16 cellular contexts compared by ENCODE assay signal in genomic region chr16:845349-845740, GRCh38. TPM values are rescaled to one million over a fixed set of nuclear protein-coding genes. Genes with fewer than 3 reads are reported as not detected.
A peak's percentile ranks its signal among the peaks of the same experiment; 100 is the strongest.
DNase-seq lines count a peak whose midpoint lies in the region; ATAC-seq, FAIRE-seq and TF ChIP-seq lines count a peak whose summit lies in the region.
"Had no signal": no experiment of that assay in that cellular context is flagged by ENCODE, and none has a peak within 500 bp of the region (broad histone marks: within the 10 kb centered on the region; RNA-seq: fewer than 3 reads in every experiment).

No MANE protein-coding gene starts in this region.

- H4K91ac ChIP-seq in neuronal stem cell (ENCODE audit: low read depth, low read length, poor library complexity), result no peak overlapping the region

- H3K36me3 Mint-ChIP-seq in activated CD4-positive, alpha-beta T cell treated with anti-CD3 and anti-CD28 coated beads for 36 hours (ENCODE audit: low read depth), result no peaks in the 10 kb centered on the region
- peaks cover 2% of the 10 kb centered on the region for H3K36me3 Mint-ChIP-seq in activated CD4-positive, alpha-beta T cell treated with anti-CD3 and anti-CD28 coated beads, Interleukin-2, amount 10 ng/mL, durations not matched to agents 24 days and 14 days (ENCODE audit: low read depth)
- H3K36me3 Mint-ChIP-seq: CD4-positive, alpha-beta memory T cell had no signal

- H3K9me3 Mint-ChIP-seq in activated CD4-positive, alpha-beta T cell treated with anti-CD3 and anti-CD28 coated beads for 36 hours (ENCODE audit: low read depth), result peaks cover 4% of the 10 kb centered on the region
- H3K9me3 Mint-ChIP-seq in activated CD4-positive, alpha-beta T cell treated with anti-CD3 and anti-CD28 coated beads, Interleukin-2, amount 10 ng/mL, durations not matched to agents 24 days and 14 days, result peaks cover 8% of the 10 kb centered on the region
- H3K9me3 Mint-ChIP-seq in stimulated activated naive CD8-positive, alpha-beta T cell treated with anti-CD3 and anti-CD28 coated beads, Interleukin-15, amount 100 ng/mL, for 72 hours, result peaks cover 0 to 6% of the 10 kb centered on the region in 2 donors

- peaks cover 2% of the 10 kb centered on the region for H3K79me1 ChIP-seq in neuronal stem cell (ENCODE audit: low read depth, low read length)

- no peak overlapping the region for H3K27ac Mint-ChIP-seq in activated CD4-positive, alpha-beta T cell treated with anti-CD3 and anti-CD28 coated beads for 36 hours
- no peak overlapping the region for H3K27ac Mint-ChIP-seq in activated CD4-positive, alpha-beta T cell treated with anti-CD3 and anti-CD28 coated beads, Interleukin-2, amount 10 ng/mL, durations not matched to agents 24 days and 14 days
- no peak overlapping the region for H3K27ac Mint-ChIP-seq in stimulated activated naive CD8-positive, alpha-beta T cell treated with anti-CD3 and anti-CD28 coated beads, Interleukin-15, amount 100 ng/mL, for 72 hours
- H3K27ac Mint-ChIP-seq: CD4-positive, alpha-beta memory T cell; HFFc6 had no signal

- ATAC-seq in activated CD4-positive, alpha-beta T cell treated with anti-CD3 and anti-CD28 coated beads for 36 hours, result no peak
- ATAC-seq in stimulated activated naive CD8-positive, alpha-beta T cell treated with anti-CD3 and anti-CD28 coated beads, Interleukin-15, amount 100 ng/mL, for 72 hours, result no peak
- ATAC-seq in HG03280 (IDR thresholded peaks at IDR 0.05; ENCODE audit: unreplicated experiment), result no peak

- H2BK120ac ChIP-seq in neuronal stem cell (ENCODE audit: low read depth, low read length), result no peak overlapping the region

- no peaks in the 10 kb centered on the region for H3K36me3 ChIP-seq in BLaER1 treated with 17β-estradiol and CSF1 and Interleukin-3, amounts not matched to agents 10 nM and 100 nM
- H3K36me3 ChIP-seq in kidney (ENCODE audit: control insufficient read depth in 1 of 2, insufficient read depth in 2 of 2, low read length in 2 of 2) (no peaks in the 10 kb centered on the region), neuronal stem cell (replicated peaks in 1 of 2; ENCODE audit: control insufficient read depth in 2 of 2, insufficient read depth in 2 of 2, low read length in 2 of 2) (no peaks in the 10 kb centered on the region)

- H2AK5ac ChIP-seq in neuronal stem cell (ENCODE audit: low read depth, low read length), result no peak overlapping the region

- H2BK5ac ChIP-seq in neuronal stem cell (ENCODE audit: low read length), result peak overlapping the region; percentile 59

- H2BK12ac ChIP-seq in neuronal stem cell (ENCODE audit: low read length), result no peak overlapping the region

- no peak overlapping the region for H4K8ac ChIP-seq in neuronal stem cell (ENCODE audit: low read depth, low read length)

- no peak for TF ChIP-seq CTCF in kidney (IDR thresholded peaks at IDR 0.05; ENCODE audit: borderline replicate concordance, extremely low read depth, insufficient read depth)

- no peak overlapping the region for H3K23ac ChIP-seq in neuronal stem cell (ENCODE audit: low read depth, low read length, poor library complexity)

- H3K4me1 ChIP-seq in BLaER1 treated with 17β-estradiol and CSF1 and Interleukin-3, amounts not matched to agents 10 nM and 100 nM, result peaks cover 26 to 51% (median 48%) of the 10 kb centered on the region in 10 experiments
- no peaks in the 10 kb centered on the region for H3K4me1 ChIP-seq in kidney (ENCODE audit: control insufficient read depth in 1 of 2, insufficient read depth in 1 of 2, low read depth in 1 of 2, low read length in 2 of 2)
- peaks cover 0 to 11% of the 10 kb centered on the region in 2 donors for H3K4me1 ChIP-seq in neuronal stem cell (ENCODE audit: control insufficient read depth in 2 of 2, insufficient read depth in 1 of 2, low read depth in 1 of 2, low read length in 2 of 2)

- H3K4me3 Mint-ChIP-seq in activated CD4-positive, alpha-beta T cell treated with anti-CD3 and anti-CD28 coated beads for 36 hours, result no peak overlapping the region
- H3K4me3 Mint-ChIP-seq in activated CD4-positive, alpha-beta T cell treated with anti-CD3 and anti-CD28 coated beads, Interleukin-2, amount 10 ng/mL, durations not matched to agents 24 days and 14 days, result no peak overlapping the region
- H3K4me3 Mint-ChIP-seq in stimulated activated naive CD8-positive, alpha-beta T cell treated with anti-CD3 and anti-CD28 coated beads, Interleukin-15, amount 100 ng/mL, for 72 hours, result no peak overlapping the region
- H3K4me3 Mint-ChIP-seq: CD4-positive, alpha-beta memory T cell; HFFc6 had no signal

- no peaks in the 10 kb centered on the region for H3K27me3 Mint-ChIP-seq in activated CD4-positive, alpha-beta T cell treated with anti-CD3 and anti-CD28 coated beads for 36 hours
- no peaks in the 10 kb centered on the region for H3K27me3 Mint-ChIP-seq in activated CD4-positive, alpha-beta T cell treated with anti-CD3 and anti-CD28 coated beads, Interleukin-2, amount 10 ng/mL, durations not matched to agents 24 days and 14 days
- no peaks in the 10 kb centered on the region for H3K27me3 Mint-ChIP-seq in stimulated activated naive CD8-positive, alpha-beta T cell treated with anti-CD3 and anti-CD28 coated beads, Interleukin-15, amount 100 ng/mL, for 72 hours
- H3K27me3 Mint-ChIP-seq: CD4-positive, alpha-beta memory T cell had no signal

- H3K4me2 ChIP-seq in BLaER1 treated with 17β-estradiol and CSF1 and Interleukin-3, amounts not matched to agents 10 nM and 100 nM, result peak overlapping the region; percentile 66 to 88 (median 79)
- no peak overlapping the region for H3K4me2 ChIP-seq in neuronal stem cell (ENCODE audit: insufficient read depth, low read length, poor library complexity, severe bottlenecking)

- no CpG with 5 or more reads among the region's 26 CpGs for WGBS in neuronal stem cell (ENCODE audit: extremely low coverage in 2 of 2, insufficient read length in 2 of 2, insufficient replicate concordance in 1 of 2), 2 donors

- H3K4me3 ChIP-seq in BLaER1 treated with 17β-estradiol and CSF1 and Interleukin-3, amounts not matched to agents 10 nM and 100 nM, result peak overlapping the region in 3 of 10 experiments; percentile 8 to 41 (median 22); a peak in 4 of 20 replicates
- H3K4me3 ChIP-seq in kidney (ENCODE audit: low read length in 2 of 2) (no peak overlapping the region), neuronal stem cell (ENCODE audit: low read length in 2 of 2) (no peak overlapping the region)

- peak overlapping the region in 8 of 11 experiments; percentile 3 to 50 (median 20); a peak in 5 of 22 replicates for H3K9ac ChIP-seq in BLaER1 treated with 17β-estradiol and CSF1 and Interleukin-3, amounts not matched to agents 10 nM and 100 nM
- H3K9ac ChIP-seq in kidney (ENCODE audit: low read length in 2 of 2) (no peak overlapping the region), neuronal stem cell (ENCODE audit: low read depth, low read length, poor library complexity) (no peak overlapping the region)

- CTCF ChIA-PET in activated CD4-positive, alpha-beta T cell treated with anti-CD3 and anti-CD28 coated beads for 36 hours (lab: Charles Lee), result no interaction called here

- no peak overlapping the region for H3K4ac ChIP-seq in neuronal stem cell (ENCODE audit: low read length)

- intact Hi-C loops in activated CD4-positive, alpha-beta T cell treated with anti-CD3 and anti-CD28 coated beads for 36 hours (cut with DNase I, micrococcal nuclease), result no loop called here
- intact Hi-C loops in activated CD4-positive, alpha-beta T cell treated with anti-CD3 and anti-CD28 coated beads, Interleukin-2, amount 10 ng/mL, durations not matched to agents 24 days and 14 days (cut with micrococcal nuclease), result no loop called here
- intact Hi-C loops in kidney (cut with DNase I), result no loop called here

- FAIRE-seq in kidney (lab: Jason Lieb, UNC), result no peak
- FAIRE-seq: GM19239 had no signal

- POLR2A ChIA-PET in activated CD4-positive, alpha-beta T cell treated with anti-CD3 and anti-CD28 coated beads for 36 hours (lab: Charles Lee), result no interaction called here

- H2BK15ac ChIP-seq in neuronal stem cell (ENCODE audit: low read length), result no peak overlapping the region

- H3K27ac ChIP-seq in BLaER1 treated with 17β-estradiol and CSF1 and Interleukin-3, amounts not matched to agents 10 nM and 100 nM, result no peak overlapping the region
- H3K27ac ChIP-seq in kidney (ENCODE audit: low read depth in 2 of 2, low read length in 2 of 2), result no peak overlapping the region
- no peak overlapping the region for H3K27ac ChIP-seq in neuronal stem cell (replicated peaks; ENCODE audit: low read length)
- H3K27ac ChIP-seq: C4-2B had no signal

- no peak overlapping the region for H3K18ac ChIP-seq in neuronal stem cell (ENCODE audit: low read length)

- H2AFZ ChIP-seq in neuronal stem cell (ENCODE audit: low read length), result no peak overlapping the region

- H3K14ac ChIP-seq in neuronal stem cell (ENCODE audit: low read length), result no peak overlapping the region

- peaks cover 6 to 27% (median 17%) of the 10 kb centered on the region in 11 experiments; a peak in 18 of 22 replicates for H3K27me3 ChIP-seq in BLaER1 treated with 17β-estradiol and CSF1 and Interleukin-3, amounts not matched to agents 10 nM and 100 nM
- no peaks in the 10 kb centered on the region for H3K27me3 ChIP-seq in neuronal stem cell (ENCODE audit: control insufficient read depth in 3 of 3, insufficient read depth in 3 of 3, low read depth in 1 of 3, low read length in 3 of 3)

- peaks cover 35 to 41% (median 39%) of the 10 kb centered on the region in 11 experiments for H3K9me3 ChIP-seq in BLaER1 treated with 17β-estradiol and CSF1 and Interleukin-3, amounts not matched to agents 10 nM and 100 nM (replicated peaks in 1 of 11)
- H3K9me3 ChIP-seq in kidney (ENCODE audit: control insufficient read depth in 1 of 2, low read length in 2 of 2) (no peaks in the 10 kb centered on the region), neuronal stem cell (replicated peaks in 1 of 2; ENCODE audit: control insufficient read depth in 2 of 2, insufficient read depth in 1 of 2, low read depth in 1 of 2, low read length in 2 of 2) (peaks cover 15 to 22% of the 10 kb centered on the region in 2 donors)

- H4K20me1 ChIP-seq in BLaER1 treated with 17β-estradiol and CSF1 and Interleukin-3, amounts not matched to agents 10 nM and 100 nM, result no peaks in the 10 kb centered on the region

- no peaks in the 10 kb centered on the region for H3K4me1 Mint-ChIP-seq in activated CD4-positive, alpha-beta T cell treated with anti-CD3 and anti-CD28 coated beads for 36 hours
- no peaks in the 10 kb centered on the region for H3K4me1 Mint-ChIP-seq in activated CD4-positive, alpha-beta T cell treated with anti-CD3 and anti-CD28 coated beads, Interleukin-2, amount 10 ng/mL, durations not matched to agents 24 days and 14 days
- no peaks in the 10 kb centered on the region for H3K4me1 Mint-ChIP-seq in stimulated activated naive CD8-positive, alpha-beta T cell treated with anti-CD3 and anti-CD28 coated beads, Interleukin-15, amount 100 ng/mL, for 72 hours

- DNase-seq in activated CD4-positive, alpha-beta T cell treated with anti-CD3 and anti-CD28 coated beads for 36 hours, result peak; percentile 3
- no peak for DNase-seq in activated CD4-positive, alpha-beta T cell treated with anti-CD3 and anti-CD28 coated beads, Interleukin-2, amount 10 ng/mL, durations not matched to agents 24 days and 14 days
- peak; percentile 64 for DNase-seq in kidney
- no peak for DNase-seq in neuronal stem cell (ENCODE audit: low spot score)
- no peak for DNase-seq in stimulated activated naive CD8-positive, alpha-beta T cell treated with anti-CD3 and anti-CD28 coated beads, Interleukin-15, amount 100 ng/mL, for 72 hours
- no peak for DNase-seq in NCI-H2081 treated with DMSO at 0.1 percent for 48 hours (lab: John Stamatoyannopoulos, UW)
- DNase-seq: 8988T; CD4-positive, alpha-beta memory T cell; GF-D8; HCEC 1CT; HFFc6 had no signal

RNA-seq across cellular contexts. Expression of gene GNG13, which starts 44.8 kb away (rescaled TPM):
- total RNA-seq in activated CD4-positive, alpha-beta T cell treated with anti-CD3 and anti-CD28 coated beads for 36 hours, result not detected
- total RNA-seq in activated CD4-positive, alpha-beta T cell treated with anti-CD3 and anti-CD28 coated beads, Interleukin-2, amount 10 ng/mL, durations not matched to agents 24 days and 14 days, result not detected in 2 replicates
- not detected for total RNA-seq in kidney
- not detected for polyA plus RNA-seq in kidney (ENCODE audit: insufficient read depth, low read depth, low replicate concordance)
- polyA plus RNA-seq in neuronal stem cell (2013, experiment 1 of 2), result 0.52 TPM
- 0.51 TPM for polyA plus RNA-seq in neuronal stem cell (2013, experiment 2 of 2)
- total RNA-seq: CD4-positive, alpha-beta memory T cell; H4; HFFc6 had no signal
- polyA plus RNA-seq: CD4-positive, alpha-beta memory T cell had no signal

RNA-seq across cellular contexts. Expression of gene CHTF18, which starts 56.9 kb away (rescaled TPM):
- total RNA-seq in activated CD4-positive, alpha-beta T cell treated with anti-CD3 and anti-CD28 coated beads for 36 hours, result 100 to 1,000 TPM in 1 of 2 experiments, 10 to 100 TPM in 1; 82.2 to 105 TPM
- total RNA-seq in activated CD4-positive, alpha-beta T cell treated with anti-CD3 and anti-CD28 coated beads, Interleukin-2, amount 10 ng/mL, durations not matched to agents 24 days and 14 days, result 141 and 147 TPM in 2 replicates
- total RNA-seq in kidney, result 16.0 TPM
- 4.2 TPM for polyA plus RNA-seq in kidney (ENCODE audit: insufficient read depth, low read depth, low replicate concordance)
- 77.3 TPM for polyA plus RNA-seq in neuronal stem cell (2013, experiment 1 of 2)
- 69.6 TPM for polyA plus RNA-seq in neuronal stem cell (2013, experiment 2 of 2)

RNA-seq across cellular contexts. Expression of gene RPUSD1, which starts 57.2 kb away (rescaled TPM):
- 10 to 100 TPM; 16.3 to 17.5 TPM for total RNA-seq in activated CD4-positive, alpha-beta T cell treated with anti-CD3 and anti-CD28 coated beads for 36 hours
- 43.9 and 45.0 TPM in 2 replicates for total RNA-seq in activated CD4-positive, alpha-beta T cell treated with anti-CD3 and anti-CD28 coated beads, Interleukin-2, amount 10 ng/mL, durations not matched to agents 24 days and 14 days
- total RNA-seq in kidney, result 16.9 TPM
- polyA plus RNA-seq in kidney (ENCODE audit: insufficient read depth, low read depth, low replicate concordance), result 15.1 TPM
- 14.5 TPM for polyA plus RNA-seq in neuronal stem cell (2013, experiment 1 of 2)
- 15.3 TPM for polyA plus RNA-seq in neuronal stem cell (2013, experiment 2 of 2)

Comparison
In these comparisons a context has a peak if more than half of its experiments do, and no peak if none do; other contexts are left out.
1. DNase-seq: peak in activated CD4-positive, alpha-beta T cell treated with anti-CD3 and anti-CD28 coated beads for 36 hours (single experiment) and kidney (single experiment); none in activated CD4-positive, alpha-beta T cell treated with anti-CD3 and anti-CD28 coated beads, Interleukin-2, amount 10 ng/mL, durations not matched to agents 24 days and 14 days (single experiment), neuronal stem cell (single experiment), stimulated activated naive CD8-positive, alpha-beta T cell treated with anti-CD3 and anti-CD28 coated beads, Interleukin-15, amount 100 ng/mL, for 72 hours (0 of 2) and NCI-H2081 treated with DMSO at 0.1 percent for 48 hours (single experiment).
2. H3K9ac ChIP-seq: peak in BLaER1 treated with 17β-estradiol and CSF1 and Interleukin-3, amounts not matched to agents 10 nM and 100 nM (8 of 11); none in kidney (0 of 2) and neuronal stem cell (single experiment).